In genomic region chr4:8278421-8279287, GRCh38 we compare ENCODE assay signal across 1 cellular context.
TF ChIP-seq lines count a peak whose summit lies in the region.

No MANE protein-coding gene starts in this region.

TF ChIP-seq in SK-N-SH, 30 proteins besides CTCF, POLR2A, EP300 and RAD21 (continued from another document):
- TF ChIP-seq, protein P1, sequence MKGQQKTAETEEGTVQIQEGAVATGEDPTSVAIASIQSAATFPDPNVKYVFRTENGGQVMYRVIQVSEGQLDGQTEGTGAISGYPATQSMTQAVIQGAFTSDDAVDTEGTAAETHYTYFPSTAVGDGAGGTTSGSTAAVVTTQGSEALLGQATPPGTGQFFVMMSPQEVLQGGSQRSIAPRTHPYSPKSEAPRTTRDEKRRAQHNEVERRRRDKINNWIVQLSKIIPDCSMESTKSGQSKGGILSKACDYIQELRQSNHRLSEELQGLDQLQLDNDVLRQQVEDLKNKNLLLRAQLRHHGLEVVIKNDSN (IDR thresholded peaks at IDR 0.05; ENCODE audit: borderline replicate concordance, low read depth) = 0 out of 2 replicates have a peak, but pooled peaks have one; percentile 17
- no peak for TF ChIP-seq USF2 (IDR thresholded peaks at IDR 0.05; ENCODE audit: borderline replicate concordance, low read depth, low read length)
- 0 out of 2 replicates have a peak, but pooled peaks have one; percentile 21 for TF ChIP-seq ZBTB33 (IDR thresholded peaks at IDR 0.05; ENCODE audit: borderline replicate concordance, low read depth)
- TF ChIP-seq RXRA (IDR thresholded peaks at IDR 0.05; ENCODE audit: borderline replicate concordance, low read depth) = no peak; the same call in 1 of the 2 replicates
- TF ChIP-seq, protein P2, sequence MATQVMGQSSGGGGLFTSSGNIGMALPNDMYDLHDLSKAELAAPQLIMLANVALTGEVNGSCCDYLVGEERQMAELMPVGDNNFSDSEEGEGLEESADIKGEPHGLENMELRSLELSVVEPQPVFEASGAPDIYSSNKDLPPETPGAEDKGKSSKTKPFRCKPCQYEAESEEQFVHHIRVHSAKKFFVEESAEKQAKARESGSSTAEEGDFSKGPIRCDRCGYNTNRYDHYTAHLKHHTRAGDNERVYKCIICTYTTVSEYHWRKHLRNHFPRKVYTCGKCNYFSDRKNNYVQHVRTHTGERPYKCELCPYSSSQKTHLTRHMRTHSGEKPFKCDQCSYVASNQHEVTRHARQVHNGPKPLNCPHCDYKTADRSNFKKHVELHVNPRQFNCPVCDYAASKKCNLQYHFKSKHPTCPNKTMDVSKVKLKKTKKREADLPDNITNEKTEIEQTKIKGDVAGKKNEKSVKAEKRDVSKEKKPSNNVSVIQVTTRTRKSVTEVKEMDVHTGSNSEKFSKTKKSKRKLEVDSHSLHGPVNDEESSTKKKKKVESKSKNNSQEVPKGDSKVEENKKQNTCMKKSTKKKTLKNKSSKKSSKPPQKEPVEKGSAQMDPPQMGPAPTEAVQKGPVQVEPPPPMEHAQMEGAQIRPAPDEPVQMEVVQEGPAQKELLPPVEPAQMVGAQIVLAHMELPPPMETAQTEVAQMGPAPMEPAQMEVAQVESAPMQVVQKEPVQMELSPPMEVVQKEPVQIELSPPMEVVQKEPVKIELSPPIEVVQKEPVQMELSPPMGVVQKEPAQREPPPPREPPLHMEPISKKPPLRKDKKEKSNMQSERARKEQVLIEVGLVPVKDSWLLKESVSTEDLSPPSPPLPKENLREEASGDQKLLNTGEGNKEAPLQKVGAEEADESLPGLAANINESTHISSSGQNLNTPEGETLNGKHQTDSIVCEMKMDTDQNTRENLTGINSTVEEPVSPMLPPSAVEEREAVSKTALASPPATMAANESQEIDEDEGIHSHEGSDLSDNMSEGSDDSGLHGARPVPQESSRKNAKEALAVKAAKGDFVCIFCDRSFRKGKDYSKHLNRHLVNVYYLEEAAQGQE (IDR thresholded peaks at IDR 0.05; ENCODE audit: low read depth, low read length) = no peak
- TF ChIP-seq RFX5 (IDR thresholded peaks at IDR 0.05; ENCODE audit: low read length) = no peak
- peak; percentile 49 for TF ChIP-seq NFIC (IDR thresholded peaks at IDR 0.05; ENCODE audit: borderline replicate concordance)
- no peak for TF ChIP-seq NRF1 (IDR thresholded peaks at IDR 0.05; ENCODE audit: low read depth, low read length)
- TF ChIP-seq TAF1 (IDR thresholded peaks at IDR 0.05; ENCODE audit: borderline replicate concordance, low read depth, low read length) = no peak; the same call in 1 of the 2 replicates
- TF ChIP-seq GABPA (IDR thresholded peaks at IDR 0.05; ENCODE audit: low read depth) = no peak
- no peak for TF ChIP-seq GATA2 (CRISPR knock-in tag; IDR thresholded peaks at IDR 0.05)
- no peak; the same call in none of the 2 replicates for TF ChIP-seq JUND (IDR thresholded peaks at IDR 0.05)
- TF ChIP-seq MXI1 (IDR thresholded peaks at IDR 0.05; ENCODE audit: low read depth, low read length) = no peak
- TF ChIP-seq TEAD4 (IDR thresholded peaks at IDR 0.05; ENCODE audit: borderline replicate concordance, insufficient read depth) = no peak
- TF ChIP-seq RCOR1 (IDR thresholded peaks at IDR 0.05; ENCODE audit: low read length) = no peak
- TF ChIP-seq MEF2A (IDR thresholded peaks at IDR 0.05; ENCODE audit: borderline replicate concordance, low read depth) = no peak
TF ChIP-seq in SK-N-SH: peak in this region for 8.
